Comparison of ENCODE assay signal across 10 cellular contexts in genomic region chr2:223093436-223093839, GRCh38. TPM values are rescaled to one million over a fixed set of nuclear protein-coding genes. Genes with fewer than 3 reads are reported as not detected.
A peak's percentile ranks its signal among the peaks of the same experiment; 100 is the strongest.
DNase-seq lines count a peak whose midpoint lies in the region; ATAC-seq and TF ChIP-seq lines count a peak whose summit lies in the region.
"Had no signal": no experiment of that assay in that cellular context is flagged by ENCODE, and none has a peak within 500 bp of the region (broad histone marks: within the 10 kb centered on the region; RNA-seq: fewer than 3 reads in every experiment).

No MANE protein-coding gene starts in this region.

- no peaks in the 10 kb centered on the region for H3K4me1 ChIP-seq in Caco-2
- no peaks in the 10 kb centered on the region for H3K4me1 ChIP-seq in spleen

- no peaks in the 10 kb centered on the region for H3K36me3 ChIP-seq in Caco-2 (ENCODE audit: control insufficient read depth, insufficient read depth, low read length)
- H3K36me3 ChIP-seq in spleen, result no peaks in the 10 kb centered on the region

- BruUV-seq in Caco-2 (replicated peaks; lab: Mats Ljungman, UMichigan), result no TSS peak

- H3K4me1 Mint-ChIP-seq in Caco-2 (ENCODE audit: low read depth, unreplicated experiment), result no peaks in the 10 kb centered on the region

- no peak overlapping the region for H3K4me3 Mint-ChIP-seq in Caco-2 (ENCODE audit: unreplicated experiment)
- H3K4me3 Mint-ChIP-seq: activated naive CD8-positive, alpha-beta T cell had no signal

- H3K9me3 ChIP-seq in Caco-2, result no peaks in the 10 kb centered on the region
- no peaks in the 10 kb centered on the region for H3K9me3 ChIP-seq in spleen

- no peak for TF ChIP-seq POLR2A in spleen (IDR thresholded peaks at IDR 0.05)

- 53 to 71% (median 68%) methylated on average over 6 of the region's 6 CpGs for WGBS in spleen, 5 donors

- no peaks in the 10 kb centered on the region for H3K36me3 Mint-ChIP-seq in Caco-2 (ENCODE audit: insufficient read depth, unreplicated experiment)
- H3K36me3 Mint-ChIP-seq: activated naive CD8-positive, alpha-beta T cell had no signal

- intact Hi-C loops in posterior vena cava (cut with DNase I) (no loop called here), Caco-2 (cut with micrococcal nuclease; ENCODE audit: unreplicated experiment) (no loop called here), spleen (cut with DNase I; ENCODE audit: low total_unique reads) (no loop called here)

- CTCF ChIA-PET in Caco-2 (lab: Charles Lee), result no interaction called here

- H3K9me3 Mint-ChIP-seq in Caco-2 (ENCODE audit: unreplicated experiment), result no peaks in the 10 kb centered on the region

- no peak for ATAC-seq in GM21390 (IDR thresholded peaks at IDR 0.05; ENCODE audit: unreplicated experiment)

- no peak overlapping the region for H3K27ac ChIP-seq in spleen

- peaks cover 4% of the 10 kb centered on the region for H3K27me3 Mint-ChIP-seq in Caco-2 (ENCODE audit: insufficient read depth, unreplicated experiment)
- H3K27me3 Mint-ChIP-seq: activated naive CD8-positive, alpha-beta T cell had no signal

- TF ChIP-seq CTCF in Caco-2 (IDR thresholded peaks at IDR 0.05; ENCODE audit: insufficient read depth in 1 of 2, low read depth in 1 of 2, low read length in 1 of 2, severe bottlenecking in 1 of 2, unreplicated experiment in 1 of 2) (no peak), spleen (IDR thresholded peaks at IDR 0.05 in 8 of 11, conservative IDR thresholded peaks at IDR 0.05 in 3 of 11) (no peak)

- H3K4me3 ChIP-seq in Caco-2 (ENCODE audit: low read depth, low read length), result no peak overlapping the region
- no peak overlapping the region for H3K4me3 ChIP-seq in spleen

- no peak overlapping the region for H3K27ac Mint-ChIP-seq in Caco-2 (ENCODE audit: unreplicated experiment)
- H3K27ac Mint-ChIP-seq: activated naive CD8-positive, alpha-beta T cell had no signal

- DNase-seq in DMS 273 treated with DMSO at 0.1 percent for 48 hours (lab: John Stamatoyannopoulos, UW) (peak; percentile 67), NCI-H446 (lab: John Stamatoyannopoulos, UW) (peak; percentile 69 to 95), fibroblast of gingiva (ENCODE audit: low read depth) (peak; percentile 93), posterior vena cava (ENCODE audit: low spot score) (peak; percentile 91), NCI-H2029 (lab: John Stamatoyannopoulos, UW) (no peak), Caco-2 (no peak), spleen (no peak)
- DNase-seq: GOT3 had no signal

- POLR2A ChIA-PET in Caco-2 (lab: Charles Lee), result no interaction called here

- H3K27me3 ChIP-seq in Caco-2 (replicated peaks; ENCODE audit: control insufficient read depth, insufficient read depth, low read length) (no peaks in the 10 kb centered on the region), spleen (replicated peaks in 1 of 7) (peaks cover 0 to 3% (median 0%) of the 10 kb centered on the region in 7 donors)

RNA-seq across cellular contexts. Expression of gene KCNE4, which starts 41.4 kb away (rescaled TPM):
- total RNA-seq in posterior vena cava, result 10 to 100 TPM; 21.2 to 23.0 TPM
- total RNA-seq in Caco-2 (2022), result not detected in 2 replicates
- total RNA-seq in spleen, result 10 to 100 TPM in 1 of 7 donors, 1 to 10 TPM in 6; 3.3 to 25.0 (median 5.7) TPM
- 1 to 10 TPM; 1.0 to 2.2 (median 1.7) TPM for polyA plus RNA-seq in spleen

Comparison
In these comparisons a context has a peak if more than half of its experiments do, and no peak if none do; other contexts are left out.
1. DNase-seq: peak in DMS 273 treated with DMSO at 0.1 percent for 48 hours (single experiment), NCI-H446 (2 of 2), fibroblast of gingiva (single experiment) and posterior vena cava (single experiment); none in NCI-H2029 (single experiment), Caco-2 (0 of 2) and spleen (single experiment).